ENCODE assay signal across 23 cellular contexts in the genomic region with DNA sequence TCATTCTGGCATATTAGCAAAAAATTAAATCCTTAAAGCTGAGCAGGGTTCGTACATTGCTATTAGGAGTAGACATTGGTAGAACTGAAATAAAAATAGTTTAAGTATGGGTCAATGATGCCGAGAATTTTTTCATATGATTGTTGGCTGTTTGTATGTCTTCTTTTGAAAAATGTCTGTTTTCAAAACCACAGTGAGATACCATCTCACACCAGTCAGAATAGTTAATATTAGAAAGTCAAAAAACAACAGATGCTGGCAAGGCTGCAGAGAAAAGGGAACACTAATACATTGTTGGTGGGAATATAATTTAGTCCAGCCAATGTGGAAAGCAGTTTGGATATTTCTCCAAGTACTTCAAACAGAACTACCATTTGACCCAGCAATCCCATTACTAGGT.
"Had no signal": no experiment of that assay in that cellular context is flagged by ENCODE, and none has a peak within 500 bp of the region (broad histone marks: within the 10 kb centered on the region; RNA-seq: fewer than 3 reads in every experiment).

No MANE protein-coding gene starts in this region.

- H3K9me3 Mint-ChIP-seq: dendritic cell treated with granulocyte-macrophage colony-stimulating factor and Interleukin-4, amounts not matched to agents 40 ng/mL and 50 ng/mL, for 4 days; effector memory CD8-positive, alpha-beta T cell; endodermal cell; naive B cell had no signal

- H3K4me1 ChIP-seq: gastrocnemius medialis, left lung had no signal

- H3K27ac ChIP-seq: epithelial cell of prostate, esophagus squamous epithelium, gastrocnemius medialis, heart right ventricle, left lung, lower lobe of right lung had no signal

- H3K36me3 Mint-ChIP-seq: mesothelial cell of epicardium, naive B cell had no signal

- DNase-seq: cortex of kidney; effector CD8-positive, alpha-beta T cell; effector memory CD8-positive, alpha-beta T cell; endodermal cell; erythroblast; esophagus squamous epithelium; foreskin melanocyte; gastrocnemius medialis; glutamatergic neuron; head of caudate nucleus; heart right ventricle; hippocampal formation; left cardiac atrium; left lung; left ventricle myocardium superior; lower lobe of right lung; mesenchymal stem cell; mucosa of descending colon; naive B cell had no signal

- H3K36me3 ChIP-seq: esophagus squamous epithelium, gastrocnemius medialis, heart right ventricle, left lung, lower lobe of right lung had no signal

- H3K4me3 ChIP-seq: esophagus squamous epithelium, gastrocnemius medialis, heart right ventricle, left lung, lower lobe of right lung, mucosa of descending colon had no signal

- H3K27me3 ChIP-seq: esophagus squamous epithelium, gastrocnemius medialis, heart right ventricle, left lung had no signal

- H3K27me3 Mint-ChIP-seq: effector memory CD8-positive, alpha-beta T cell; naive B cell had no signal

- H3K9me3 ChIP-seq: esophagus squamous epithelium, gastrocnemius medialis, heart right ventricle, left lung, lower lobe of right lung, mucosa of descending colon had no signal

- H3K27ac Mint-ChIP-seq: dendritic cell treated with granulocyte-macrophage colony-stimulating factor and Interleukin-4, amounts not matched to agents 40 ng/mL and 50 ng/mL, for 4 days; endodermal cell; mesothelial cell of epicardium had no signal

- ATAC-seq: effector memory CD8-positive, alpha-beta T cell; esophagus mucosa; gastrocnemius medialis; heart right ventricle; left cardiac atrium; left lung; lower lobe of right lung; mucosa of descending colon had no signal

- H3K4me3 Mint-ChIP-seq: dendritic cell treated with granulocyte-macrophage colony-stimulating factor and Interleukin-4, amounts not matched to agents 40 ng/mL and 50 ng/mL, for 4 days; effector memory CD8-positive, alpha-beta T cell; endodermal cell; mesothelial cell of epicardium; naive B cell had no signal
